Comparison of ENCODE assay signal across 8 cellular contexts in genomic region chr6:108497883-108498282, GRCh38.
DNase-seq lines count a peak whose midpoint lies in the region; ATAC-seq and TF ChIP-seq lines count a peak whose summit lies in the region.

No MANE protein-coding gene starts in this region.

- DNase-seq in NCI-H1436 (lab: John Stamatoyannopoulos, UW) (peak; percentile 50), NCI-H1436 treated with DMSO at 0.1 percent for 48 hours (lab: John Stamatoyannopoulos, UW) (no peak), SKM-1 treated with dmso at 0.1 percent for 144 hours (lab: John Stamatoyannopoulos, UW; ENCODE audit: unreplicated experiment) (peak; percentile 20), hepatic stellate cell (ENCODE audit: low spot score) (peak; percentile 13)
- DNase-seq in effector CD8-positive, alpha-beta T cell (lab: John Stamatoyannopoulos, UW) = no peak

- TF ChIP-seq POLR2A in GM18505 (IDR thresholded peaks at IDR 0.05; ENCODE audit: borderline replicate concordance, extremely low read depth, insufficient read depth, insufficient read length) = no peak

- ATAC-seq in HG02885 (IDR thresholded peaks at IDR 0.05; ENCODE audit: poor library complexity, unreplicated experiment) (peak; percentile 56), GM18505 (IDR thresholded peaks at IDR 0.05; ENCODE audit: unreplicated experiment) (no peak), GM21825 (IDR thresholded peaks at IDR 0.05; ENCODE audit: unreplicated experiment) (no peak)

Comparison
In these comparisons a context has a peak if more than half of its experiments do, and no peak if none do; other contexts are left out.
1. DNase-seq: peak in NCI-H1436 (single experiment), SKM-1 treated with dmso at 0.1 percent for 144 hours (single experiment) and hepatic stellate cell (single experiment); none in NCI-H1436 treated with DMSO at 0.1 percent for 48 hours (single experiment) and effector CD8-positive, alpha-beta T cell (single experiment).